Comparison of ENCODE assay signal across 9 cellular contexts in genomic region chr2:113720167-113720566, GRCh38. TPM values are rescaled to one million over a fixed set of nuclear protein-coding genes. Genes with fewer than 3 reads are reported as not detected.
DNase-seq lines count a peak whose midpoint lies in the region; FAIRE-seq and TF ChIP-seq lines count a peak whose summit lies in the region.
"Had no signal": no experiment of that assay in that cellular context is flagged by ENCODE, and none has a peak within 500 bp of the region (broad histone marks: within the 10 kb centered on the region; RNA-seq: fewer than 3 reads in every experiment).

No MANE protein-coding gene starts in this region.

- DNase-seq in AG04450 (ENCODE audit: low read depth, low spot score), result no peak
- DNase-seq in H54 (ENCODE audit: insufficient read length, low spot score), result no peak
- DNase-seq in RKO (ENCODE audit: low spot score), result peak; percentile 71
- peak in 1 of 2 donors; percentile 16 for DNase-seq in foreskin fibroblast
- DNase-seq in NCI-H226, result no peak
- no peak for DNase-seq in NCI-H128 (lab: John Stamatoyannopoulos, UW; ENCODE audit: unreplicated experiment)
- DNase-seq in GM10266 (ENCODE audit: extremely low spot score), result no peak
- no peak for DNase-seq in stimulated activated naive CD4-positive, alpha-beta T cell (lab: John Stamatoyannopoulos, UW)
- DNase-seq: stimulated activated CD4-positive, alpha-beta T cell treated with anti-CD3 and anti-CD28 coated beads, Interleukin-2, amount 100 ng/mL, for 48 hours had no signal

- POLR2A ChIA-PET in AG04450 (lab: Yijun Ruan, JAX), result interaction anchor here (0.6 kb wide), 1 partner anchor 1206 kb away, joined by 3 read pairs; no protein-coding TSS in a partner anchor

- TF ChIP-seq CTCF in AG04450 (IDR thresholded peaks at IDR 0.05; ENCODE audit: low read depth, low read length) (peak; percentile 61), foreskin fibroblast (IDR thresholded peaks at IDR 0.05; ENCODE audit: low read depth, low read length) (peak; percentile 39), GM10266 (IDR thresholded peaks at IDR 0.05; ENCODE audit: control insufficient read depth, insufficient read depth, low read depth, missing control alignments) (no peak)

- TF ChIP-seq POLR2A in H54 (IDR thresholded peaks at IDR 0.05; ENCODE audit: low read depth, low read length), result no peak

- CTCF ChIA-PET in AG04450 (lab: Charles Lee), result interaction anchor here (0.7 to 2.5 kb wide), 8 partner anchors 9 to 131 kb away, joined by 4 to 9 read pairs (median 6); no protein-coding TSS in a partner anchor

- no peaks in the 10 kb centered on the region for H3K9me3 ChIP-seq in AG04450 (ENCODE audit: control insufficient read depth, insufficient read depth, low read length)

- no peaks in the 10 kb centered on the region for H3K27me3 ChIP-seq in AG04450 (ENCODE audit: control insufficient read depth, insufficient read depth, low read length)

- peak; percentile 30 for FAIRE-seq in H54 (lab: Jason Lieb, UNC)

- no peak overlapping the region for H3K27ac ChIP-seq in AG04450 (ENCODE audit: low read depth, low read length)

- no peak overlapping the region for H3K4me3 ChIP-seq in AG04450 (ENCODE audit: low read depth, low read length)
- H3K4me3 ChIP-seq in foreskin fibroblast (ENCODE audit: low read depth in 1 of 2, low read length in 2 of 2), result no peak overlapping the region

RNA-seq across cellular contexts. Expression of gene SLC35F5, which starts 36.3 kb away (rescaled TPM):
- 67.2 and 91.0 TPM in 2 replicates for polyA plus RNA-seq in AG04450 (2011; rRNA removed)
- polyA minus RNA-seq in AG04450 (2011; rRNA and poly(A)+ RNA removed), result 46.6 and 86.1 TPM in 2 replicates
